8 cellular contexts compared by ENCODE assay signal in the genomic region with DNA sequence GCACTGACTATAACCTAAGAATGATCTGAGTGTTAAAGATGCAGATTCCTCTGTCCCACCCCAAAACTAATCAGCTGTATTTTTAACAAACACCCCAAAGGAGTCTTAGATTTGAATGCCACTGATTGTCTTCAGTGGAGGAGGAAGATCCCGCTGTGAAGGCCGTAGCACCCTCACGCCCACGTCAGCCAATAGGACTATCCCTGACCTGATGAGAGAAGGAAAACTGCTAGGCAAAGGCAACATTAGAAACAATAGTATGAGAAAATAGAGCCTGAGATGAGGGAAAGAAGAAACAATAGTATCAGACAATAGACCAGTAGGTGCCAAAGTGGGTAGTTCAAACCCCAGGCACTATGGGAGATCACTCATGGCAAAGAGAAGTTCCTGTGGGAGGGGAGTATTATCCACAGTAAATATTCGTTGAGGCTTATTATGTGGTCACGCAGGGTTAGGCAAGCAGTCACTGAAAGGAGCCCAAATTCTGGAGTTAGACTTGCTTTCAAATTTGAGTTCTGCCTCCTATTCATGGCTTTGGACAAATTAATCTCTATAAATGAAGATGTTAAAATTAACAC. TPM values are rescaled to one million over a fixed set of nuclear protein-coding genes. Genes with fewer than 3 reads are reported as not detected.
DNase-seq lines count a peak whose midpoint lies in the region; ATAC-seq and TF ChIP-seq lines count a peak whose summit lies in the region.

No MANE protein-coding gene starts in this region.

- peaks cover 2 to 31% (median 8%) of the 10 kb centered on the region in 4 donors for H3K4me1 ChIP-seq in liver (ENCODE audit: control insufficient read depth in 4 of 4, insufficient read depth in 4 of 4, low read length in 3 of 4)
- peaks cover 0 to 48% (median 32%) of the 10 kb centered on the region in 4 donors for H3K4me1 ChIP-seq in tibial artery

- H3K27ac ChIP-seq in liver (ENCODE audit: low read depth in 1 of 2, low read length in 2 of 2) (peak overlapping the region; percentile 98 to 99), tibial artery (peak overlapping the region; percentile 94 to 99)

- no peaks in the 10 kb centered on the region for H3K36me3 ChIP-seq in liver (ENCODE audit: control insufficient read depth in 4 of 4, insufficient read depth in 3 of 4, low read depth in 1 of 4, low read length in 3 of 4)
- peaks cover 9 to 13% (median 11%) of the 10 kb centered on the region in 3 donors for H3K36me3 ChIP-seq in tibial artery

- no peak for ATAC-seq in GM18502 (IDR thresholded peaks at IDR 0.05; ENCODE audit: poor library complexity, unreplicated experiment)

- TF ChIP-seq CTCF in liver (IDR thresholded peaks at IDR 0.05; ENCODE audit: low read depth, low read length, missing input control) (no peak), tibial artery (IDR thresholded peaks at IDR 0.05) (no peak)

- no peak for DNase-seq in activated T-cell treated with anti-CD3 and anti-CD28 coated beads, Interleukin-2, amount 50 U/mL, for 24 hours
- DNase-seq in activated T-cell treated with anti-CD3 and anti-CD28 coated beads, Interleukin-2, amount 50 U/mL, for 48 hours: no peak
- no peak for DNase-seq in activated naive CD8-positive, alpha-beta T cell treated with anti-CD3 and anti-CD28 coated beads for 36 hours
- DNase-seq in tibial artery: peak in 1 of 2 donors; percentile 48
- no peak for DNase-seq in SW 1271 (lab: John Stamatoyannopoulos, UW)
- no peak for DNase-seq in NCI-H510A treated with DMSO at 0.1 percent for 48 hours (lab: John Stamatoyannopoulos, UW)

- peaks cover 51% of the 10 kb centered on the region for H3K36me3 Mint-ChIP-seq in activated T-cell treated with anti-CD3 and anti-CD28 coated beads, Interleukin-2, amount 50 U/mL, for 24 hours (ENCODE audit: low read depth)
- peaks cover 51% of the 10 kb centered on the region for H3K36me3 Mint-ChIP-seq in activated naive CD8-positive, alpha-beta T cell treated with anti-CD3 and anti-CD28 coated beads for 36 hours

- WGBS in liver: 67% methylated on average over 6 of the region's 6 CpGs

- peak overlapping the region; percentile 99 for H3K4me3 Mint-ChIP-seq in activated T-cell treated with anti-CD3 and anti-CD28 coated beads, Interleukin-2, amount 50 U/mL, for 24 hours
- peak overlapping the region; percentile 98 for H3K4me3 Mint-ChIP-seq in activated naive CD8-positive, alpha-beta T cell treated with anti-CD3 and anti-CD28 coated beads for 36 hours

- peak overlapping the region in 2 of 3 donors; percentile 84 to 85 for H3K4me3 ChIP-seq in liver (ENCODE audit: low read depth in 1 of 3, low read length in 3 of 3)
- H3K4me3 ChIP-seq in tibial artery: peak overlapping the region; percentile 71 to 95

- H3K27me3 Mint-ChIP-seq in activated T-cell treated with anti-CD3 and anti-CD28 coated beads, Interleukin-2, amount 50 U/mL, for 24 hours: no peaks in the 10 kb centered on the region
- H3K27me3 Mint-ChIP-seq in activated naive CD8-positive, alpha-beta T cell treated with anti-CD3 and anti-CD28 coated beads for 36 hours: peaks cover 4% of the 10 kb centered on the region

- intact Hi-C loops in tibial artery (cut with DNase I; ENCODE audit: low total_unique reads): no loop called here

- H3K4me1 Mint-ChIP-seq in activated T-cell treated with anti-CD3 and anti-CD28 coated beads, Interleukin-2, amount 50 U/mL, for 24 hours (ENCODE audit: low read depth): peaks cover 53% of the 10 kb centered on the region
- peaks cover 49% of the 10 kb centered on the region for H3K4me1 Mint-ChIP-seq in activated naive CD8-positive, alpha-beta T cell treated with anti-CD3 and anti-CD28 coated beads for 36 hours

- H3K9me3 Mint-ChIP-seq in activated T-cell treated with anti-CD3 and anti-CD28 coated beads, Interleukin-2, amount 50 U/mL, for 24 hours: no peaks in the 10 kb centered on the region
- H3K9me3 Mint-ChIP-seq in activated naive CD8-positive, alpha-beta T cell treated with anti-CD3 and anti-CD28 coated beads for 36 hours: peaks cover 5% of the 10 kb centered on the region

- H3K27ac Mint-ChIP-seq in activated T-cell treated with anti-CD3 and anti-CD28 coated beads, Interleukin-2, amount 50 U/mL, for 24 hours: peak overlapping the region; percentile 100
- peak overlapping the region; percentile 99 for H3K27ac Mint-ChIP-seq in activated naive CD8-positive, alpha-beta T cell treated with anti-CD3 and anti-CD28 coated beads for 36 hours

- H3K27me3 ChIP-seq in liver (ENCODE audit: control insufficient read depth in 4 of 4, insufficient read depth in 4 of 4, low read length in 3 of 4): no peaks in the 10 kb centered on the region
- no peaks in the 10 kb centered on the region for H3K27me3 ChIP-seq in tibial artery

- H3K9me3 ChIP-seq in liver (ENCODE audit: control insufficient read depth in 4 of 4, low read length in 3 of 4): no peaks in the 10 kb centered on the region
- no peaks in the 10 kb centered on the region for H3K9me3 ChIP-seq in tibial artery

- H3K9ac ChIP-seq in liver (ENCODE audit: low read depth in 1 of 2, low read length in 2 of 2): peak overlapping the region; percentile 7 to 60

- TF ChIP-seq RAD21 in liver (IDR thresholded peaks at IDR 0.05): no peak

TF ChIP-seq in liver, 16 proteins besides CTCF, POLR2A, EP300 and RAD21:
- TF ChIP-seq GABPA (IDR thresholded peaks at IDR 0.05 in 1 of 2, conservative IDR thresholded peaks at IDR 0.05 in 1 of 2): no peak
- no peak for TF ChIP-seq RXRA (IDR thresholded peaks at IDR 0.05)
- TF ChIP-seq HNF4A (conservative IDR thresholded peaks at IDR 0.05): no peak
- TF ChIP-seq, protein P1, sequence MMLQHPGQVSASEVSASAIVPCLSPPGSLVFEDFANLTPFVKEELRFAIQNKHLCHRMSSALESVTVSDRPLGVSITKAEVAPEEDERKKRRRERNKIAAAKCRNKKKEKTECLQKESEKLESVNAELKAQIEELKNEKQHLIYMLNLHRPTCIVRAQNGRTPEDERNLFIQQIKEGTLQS (IDR thresholded peaks at IDR 0.05): no peak
- TF ChIP-seq JUND (IDR thresholded peaks at IDR 0.05): peak in 1 of 2 donors; percentile 13
- TF ChIP-seq SP1 (IDR thresholded peaks at IDR 0.05): no peak
TF ChIP-seq in liver: peak in this region for 1.

RNA-seq across cellular contexts. Expression of gene PCBP1, which starts 2.8 kb away (rescaled TPM):
- total RNA-seq in activated naive CD8-positive, alpha-beta T cell treated with anti-CD3 and anti-CD28 coated beads for 36 hours: 100 to 1,000 TPM; 449 to 455 TPM
- total RNA-seq in liver: 10 to 100 TPM; 64.0 to 87.9 TPM
- polyA plus RNA-seq in liver: 100 to 1,000 TPM in 1 of 2 donors, 10 to 100 TPM in 1; 88.0 to 202 TPM

Comparison
In these comparisons a context has a peak if more than half of its experiments do, and no peak if none do; other contexts are left out.
1. RNA of gene PCBP1, which starts 2.8 kb away (total RNA-seq): 449 to 455 TPM in activated naive CD8-positive, alpha-beta T cell treated with anti-CD3 and anti-CD28 coated beads for 36 hours; 64.0 to 87.9 TPM in liver; every median in the first group is over 4 times any median in the second.